In genomic region chr12:131810672-131811071, GRCh38 we compare ENCODE assay signal across 30 cellular contexts.
"Had no signal": no experiment of that assay in that cellular context is flagged by ENCODE, and none has a peak within 500 bp of the region (broad histone marks: within the 10 kb centered on the region; RNA-seq: fewer than 3 reads in every experiment).

No MANE protein-coding gene starts in this region.

- H3K4me3 ChIP-seq: Peyer's patch had no signal

- H3K4me1 Mint-ChIP-seq: brain had no signal

- H3K4me3 Mint-ChIP-seq: activated CD4-positive, alpha-beta memory T cell treated with anti-CD3 and anti-CD28 coated beads, Interleukin-2, amount 10 ng/mL, durations not matched to agents 7 days and 5 days; activated naive CD4-positive, alpha-beta T cell treated with anti-CD3 and anti-CD28 coated beads, Interleukin-2, amount 10 ng/mL, durations not matched to agents 7 days and 5 days; activated naive CD8-positive, alpha-beta T cell; activated naive CD8-positive, alpha-beta T cell treated with anti-CD3 and anti-CD28 coated beads, Interleukin-2, amount 50 U/mL, for 24 hours; activated T-cell treated with anti-CD3 and anti-CD28 coated beads, Interleukin-2, amount 50 U/mL, for 24 hours; activated T-helper 1 cell treated with anti-CD3 and anti-CD28 coated beads, Interleukin-12 subunit alpha, Interleukin-12 subunit beta, Interleukin-2, Interleukin-4 antibody, amounts not matched to agents 30 ng/mL and 10 ng/mL and 1 ng/mL, durations not matched to agents 14 hours and 24 hours and 36 hours; brain had no signal

- ATAC-seq: activated naive CD8-positive, alpha-beta T cell treated with anti-CD3 and anti-CD28 coated beads, Interleukin-2, amount 50 U/mL, for 24 hours; SK-N-SH treated with all-trans-retinoic acid at 6 μM for 48 hours had no signal

- H3K36me3 ChIP-seq: Peyer's patch, WERI-Rb-1 had no signal

- H3K4me1 ChIP-seq: Peyer's patch had no signal

- H3K27ac Mint-ChIP-seq: activated CD4-positive, alpha-beta memory T cell treated with anti-CD3 and anti-CD28 coated beads, Interleukin-2, amount 10 ng/mL, durations not matched to agents 7 days and 5 days; activated naive CD8-positive, alpha-beta T cell; activated naive CD8-positive, alpha-beta T cell treated with anti-CD3 and anti-CD28 coated beads, Interleukin-2, amount 50 U/mL, for 24 hours; activated T-cell treated with anti-CD3 and anti-CD28 coated beads, Interleukin-2, amount 50 U/mL, for 24 hours; activated T-helper 1 cell treated with anti-CD3 and anti-CD28 coated beads, Interleukin-12 subunit alpha, Interleukin-12 subunit beta, Interleukin-2, Interleukin-4 antibody, amounts not matched to agents 30 ng/mL and 10 ng/mL and 1 ng/mL, durations not matched to agents 14 hours and 24 hours and 36 hours; brain had no signal

- H3K27me3 ChIP-seq: Peyer's patch had no signal

- H3K27ac ChIP-seq: Peyer's patch, WERI-Rb-1 had no signal

- DNase-seq: activated CD4-positive, alpha-beta memory T cell treated with anti-CD3 and anti-CD28 coated beads, Interleukin-2, amount 10 ng/mL, durations not matched to agents 7 days and 5 days; activated CD4-positive, alpha-beta T cell treated with anti-CD3 and anti-CD28 coated beads for 1 hour; activated CD4-positive, alpha-beta T cell treated with anti-CD3 and anti-CD28 coated beads for 48 hours; activated CD4-positive, CD25-positive, alpha-beta regulatory T cell; activated naive CD4-positive, alpha-beta T cell treated with anti-CD3 and anti-CD28 coated beads, Interleukin-2, amount 10 ng/mL, durations not matched to agents 7 days and 5 days; activated naive CD8-positive, alpha-beta T cell treated with anti-CD3 and anti-CD28 coated beads, Interleukin-2, amount 50 U/mL, for 24 hours; activated T-cell treated with anti-CD3 and anti-CD28 coated beads, Interleukin-2, amount 50 U/mL, for 24 hours; anterior cingulate cortex; caudate nucleus; cerebellar nuclear complex; MM.1S; MV-4-11; NCI-H1092; NCI-H1436 treated with DMSO at 0.1 percent for 48 hours; NCI-H1694 treated with DMSO at 0.1 percent for 48 hours; NCI-H2029; NCI-H345; NCI-H524 treated with DMSO at 0.1 percent for 48 hours; Peyer's patch; RPMI8226; SIG-M5; SW 1271; T-helper 1 cell; T-helper 2 cell; T-helper 9 cell; WERI-Rb-1 had no signal

- H3K27me3 Mint-ChIP-seq: activated CD4-positive, alpha-beta memory T cell treated with anti-CD3 and anti-CD28 coated beads, Interleukin-2, amount 10 ng/mL, durations not matched to agents 7 days and 5 days; activated naive CD4-positive, alpha-beta T cell treated with anti-CD3 and anti-CD28 coated beads, Interleukin-2, amount 10 ng/mL, durations not matched to agents 7 days and 5 days; activated naive CD8-positive, alpha-beta T cell; activated naive CD8-positive, alpha-beta T cell treated with anti-CD3 and anti-CD28 coated beads, Interleukin-2, amount 50 U/mL, for 24 hours; activated T-cell treated with anti-CD3 and anti-CD28 coated beads, Interleukin-2, amount 50 U/mL, for 24 hours had no signal

- H3K36me3 Mint-ChIP-seq: brain had no signal
